Comparison of ENCODE assay signal across 10 cellular contexts in genomic region chr7:134737561-134738353, GRCh38. TPM values are rescaled to one million over a fixed set of nuclear protein-coding genes. Genes with fewer than 3 reads are reported as not detected.
DNase-seq lines count a peak whose midpoint lies in the region; ATAC-seq and TF ChIP-seq lines count a peak whose summit lies in the region.
"Had no signal": no experiment of that assay in that cellular context is flagged by ENCODE, and none has a peak within 500 bp of the region (broad histone marks: within the 10 kb centered on the region; RNA-seq: fewer than 3 reads in every experiment).

No MANE protein-coding gene starts in this region.

- H4K20me1 ChIP-seq in smooth muscle cell (ENCODE audit: low read depth) = no peaks in the 10 kb centered on the region

- peak overlapping the region; percentile 14 to 50 (median 34) for H3K27ac ChIP-seq in esophagus muscularis mucosa (replicated peaks in 1 of 4)
- peak overlapping the region; percentile 97 for H3K27ac ChIP-seq in smooth muscle cell (ENCODE audit: low read depth)
- no peak overlapping the region for H3K27ac ChIP-seq in WERI-Rb-1

- ATAC-seq in GM19455 (IDR thresholded peaks at IDR 0.05; ENCODE audit: unreplicated experiment) (no peak), HG03039 (IDR thresholded peaks at IDR 0.05; ENCODE audit: unreplicated experiment) (no peak), GM21619 (IDR thresholded peaks at IDR 0.05; ENCODE audit: unreplicated experiment) (no peak)

- WGBS in esophagus muscularis mucosa = 62% methylated on average over 7 of the region's 7 CpGs
- 14% methylated on average over 7 of the region's 7 CpGs for WGBS in smooth muscle cell (ENCODE audit: low lambda C conversion rate)

- H3K36me3 ChIP-seq in esophagus muscularis mucosa = no peaks in the 10 kb centered on the region
- no peaks in the 10 kb centered on the region for H3K36me3 ChIP-seq in smooth muscle cell (ENCODE audit: low read depth)
- H3K36me3 ChIP-seq in WERI-Rb-1 = no peaks in the 10 kb centered on the region

- H3K4me2 ChIP-seq in smooth muscle cell = peak overlapping the region; percentile 82

- intact Hi-C loops in esophagus muscularis mucosa (cut with DNase I) = no loop called here

- H3K79me2 ChIP-seq in smooth muscle cell (ENCODE audit: low read depth) = peaks cover 10% of the 10 kb centered on the region

- H3K4me1 ChIP-seq in esophagus muscularis mucosa (peaks cover 4 to 22% (median 18%) of the 10 kb centered on the region in 4 donors), smooth muscle cell (ENCODE audit: low read depth) (peaks cover 16% of the 10 kb centered on the region)

- TF ChIP-seq EP300 in esophagus muscularis mucosa (IDR thresholded peaks at IDR 0.05) = no peak

- no peaks in the 10 kb centered on the region for H3K27me3 ChIP-seq in esophagus muscularis mucosa
- H3K27me3 ChIP-seq in smooth muscle cell (ENCODE audit: low read depth) = no peaks in the 10 kb centered on the region
- no peaks in the 10 kb centered on the region for H3K27me3 ChIP-seq in WERI-Rb-1 (ENCODE audit: insufficient read depth, low read depth, severe bottlenecking)

- no peak overlapping the region for H3K4me3 ChIP-seq in esophagus muscularis mucosa
- H3K4me3 ChIP-seq in smooth muscle cell = peak overlapping the region; percentile 35
- H3K4me3 ChIP-seq in WERI-Rb-1 (ENCODE audit: low read depth, low read length) = no peak overlapping the region

- H3K9me3 ChIP-seq in esophagus muscularis mucosa (no peaks in the 10 kb centered on the region), smooth muscle cell (replicated peaks; ENCODE audit: low read depth) (no peaks in the 10 kb centered on the region), WERI-Rb-1 (ENCODE audit: severe bottlenecking) (no peaks in the 10 kb centered on the region)

- no peak overlapping the region for H2AFZ ChIP-seq in smooth muscle cell (ENCODE audit: low read depth)

- TF ChIP-seq POLR2A in esophagus muscularis mucosa (IDR thresholded peaks at IDR 0.05; ENCODE audit: low read depth) = no peak

- peak overlapping the region; percentile 83 for H3K9ac ChIP-seq in smooth muscle cell (ENCODE audit: low read depth)

- H3F3A ChIP-seq in smooth muscle cell (ENCODE audit: low read depth) = peaks cover 49% of the 10 kb centered on the region

- TF ChIP-seq CTCF in GM20000 (IDR thresholded peaks at IDR 0.05; ENCODE audit: extremely low read depth, missing control alignments) = no peak
- no peak for TF ChIP-seq CTCF in esophagus muscularis mucosa (IDR thresholded peaks at IDR 0.05)
- TF ChIP-seq CTCF in smooth muscle cell (IDR thresholded peaks at IDR 0.05; ENCODE audit: borderline replicate concordance, insufficient read depth, poor library complexity, severe bottlenecking) = no peak
- TF ChIP-seq CTCF in WERI-Rb-1 (IDR thresholded peaks at IDR 0.05; ENCODE audit: low read depth, low read length) = no peak

- DNase-seq in GM20000 (ENCODE audit: low spot score) (peak; percentile 25), OCI-M1 (lab: John Stamatoyannopoulos, UW) (peak; percentile 79), esophagus muscularis mucosa (ENCODE audit: extremely low spot score) (no peak), smooth muscle cell (lab: John Stamatoyannopoulos, UW; ENCODE audit: unreplicated experiment) (no peak), WERI-Rb-1 (no peak)
- DNase-seq: amygdala, NCI-H2081 treated with DMSO at 0.1 percent for 48 hours had no signal

RNA-seq across cellular contexts. Expression of gene CALD1, which starts 41.7 kb away (rescaled TPM):
- total RNA-seq in esophagus muscularis mucosa (1,000 to 10,000 TPM; 2,057 to 3,140 (median 2,687) TPM), smooth muscle cell (948 and 1,024 TPM in 2 replicates)
- 1,552 and 1,869 TPM in 2 replicates for polyA plus RNA-seq in smooth muscle cell

Comparison
In these comparisons a context has a peak if more than half of its experiments do, and no peak if none do; other contexts are left out.
1. DNase-seq: peak in GM20000 (single experiment) and OCI-M1 (single experiment); none in esophagus muscularis mucosa (single experiment), smooth muscle cell (single experiment) and WERI-Rb-1 (single experiment).